1 cellular context compared by ENCODE assay signal in the genomic region with DNA sequence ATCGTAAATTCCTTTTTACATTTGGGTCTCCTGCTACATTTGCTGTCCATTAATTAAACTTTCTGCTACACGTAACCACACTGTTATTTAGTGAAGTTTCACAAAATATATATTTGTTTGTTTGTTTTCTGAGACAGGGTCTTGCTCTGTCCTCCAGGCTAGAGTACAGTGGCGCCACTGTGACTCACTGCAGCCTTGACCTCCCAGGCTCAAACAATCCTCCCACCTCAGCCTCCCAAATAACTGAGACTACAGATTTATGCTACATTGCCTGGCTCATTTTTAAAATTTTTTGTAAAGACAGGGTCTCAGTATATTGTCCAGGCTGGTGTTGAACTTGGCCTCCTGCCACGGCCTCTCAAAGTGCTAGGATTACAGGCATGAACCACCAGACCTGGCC.
TF ChIP-seq lines count a peak whose summit lies in the region.

No MANE protein-coding gene starts in this region.

TF ChIP-seq in HepG2, 621 proteins besides CTCF, POLR2A, EP300 and RAD21:
- TF ChIP-seq, protein P1, sequence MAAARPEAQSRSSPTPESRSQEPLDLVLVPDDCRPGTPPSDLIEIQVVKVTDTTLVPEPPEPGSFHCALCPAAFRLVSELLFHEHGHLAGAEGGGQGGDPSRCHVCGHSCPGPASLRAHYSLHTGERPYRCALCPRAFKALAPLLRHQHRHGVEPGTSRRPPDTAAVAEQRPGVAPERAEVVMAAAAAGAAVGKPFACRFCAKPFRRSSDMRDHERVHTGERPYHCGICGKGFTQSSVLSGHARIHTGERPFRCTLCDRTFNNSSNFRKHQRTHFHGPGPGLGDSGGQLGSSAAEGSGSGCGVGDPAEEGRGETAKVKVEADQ (CRISPR knock-in tag; IDR thresholded peaks at IDR 0.05; ENCODE audit: borderline replicate concordance) = no peak
- TF ChIP-seq, protein P2, sequence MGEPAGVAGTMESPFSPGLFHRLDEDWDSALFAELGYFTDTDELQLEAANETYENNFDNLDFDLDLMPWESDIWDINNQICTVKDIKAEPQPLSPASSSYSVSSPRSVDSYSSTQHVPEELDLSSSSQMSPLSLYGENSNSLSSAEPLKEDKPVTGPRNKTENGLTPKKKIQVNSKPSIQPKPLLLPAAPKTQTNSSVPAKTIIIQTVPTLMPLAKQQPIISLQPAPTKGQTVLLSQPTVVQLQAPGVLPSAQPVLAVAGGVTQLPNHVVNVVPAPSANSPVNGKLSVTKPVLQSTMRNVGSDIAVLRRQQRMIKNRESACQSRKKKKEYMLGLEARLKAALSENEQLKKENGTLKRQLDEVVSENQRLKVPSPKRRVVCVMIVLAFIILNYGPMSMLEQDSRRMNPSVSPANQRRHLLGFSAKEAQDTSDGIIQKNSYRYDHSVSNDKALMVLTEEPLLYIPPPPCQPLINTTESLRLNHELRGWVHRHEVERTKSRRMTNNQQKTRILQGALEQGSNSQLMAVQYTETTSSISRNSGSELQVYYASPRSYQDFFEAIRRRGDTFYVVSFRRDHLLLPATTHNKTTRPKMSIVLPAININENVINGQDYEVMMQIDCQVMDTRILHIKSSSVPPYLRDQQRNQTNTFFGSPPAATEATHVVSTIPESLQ (CRISPR knock-in tag; conservative IDR thresholded peaks at IDR 0.05) = no peak
- no peak for TF ChIP-seq ZSCAN29 (CRISPR knock-in tag; conservative IDR thresholded peaks at IDR 0.05)
- TF ChIP-seq, protein P3, sequence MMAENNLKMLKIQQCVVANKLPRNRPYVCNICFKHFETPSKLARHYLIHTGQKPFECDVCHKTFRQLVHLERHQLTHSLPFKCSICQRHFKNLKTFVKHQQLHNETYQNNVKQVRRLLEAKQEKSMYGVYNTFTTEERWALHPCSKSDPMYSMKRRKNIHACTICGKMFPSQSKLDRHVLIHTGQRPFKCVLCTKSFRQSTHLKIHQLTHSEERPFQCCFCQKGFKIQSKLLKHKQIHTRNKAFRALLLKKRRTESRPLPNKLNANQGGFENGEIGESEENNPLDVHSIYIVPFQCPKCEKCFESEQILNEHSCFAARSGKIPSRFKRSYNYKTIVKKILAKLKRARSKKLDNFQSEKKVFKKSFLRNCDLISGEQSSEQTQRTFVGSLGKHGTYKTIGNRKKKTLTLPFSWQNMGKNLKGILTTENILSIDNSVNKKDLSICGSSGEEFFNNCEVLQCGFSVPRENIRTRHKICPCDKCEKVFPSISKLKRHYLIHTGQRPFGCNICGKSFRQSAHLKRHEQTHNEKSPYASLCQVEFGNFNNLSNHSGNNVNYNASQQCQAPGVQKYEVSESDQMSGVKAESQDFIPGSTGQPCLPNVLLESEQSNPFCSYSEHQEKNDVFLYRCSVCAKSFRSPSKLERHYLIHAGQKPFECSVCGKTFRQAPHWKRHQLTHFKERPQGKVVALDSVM (CRISPR knock-in tag; IDR thresholded peaks at IDR 0.05) = peak; percentile 84
- no peak for TF ChIP-seq ZNF569 (CRISPR knock-in tag; IDR thresholded peaks at IDR 0.05; ENCODE audit: borderline replicate concordance)
- no peak for TF ChIP-seq ZBTB42 (CRISPR knock-in tag; IDR thresholded peaks at IDR 0.05)
- peak; percentile 23; the same call in 1 of the 2 replicates for TF ChIP-seq FOSL2 (CRISPR knock-in tag; IDR thresholded peaks at IDR 0.05)
- TF ChIP-seq AHR (CRISPR knock-in tag; IDR thresholded peaks at IDR 0.05) = no peak
- TF ChIP-seq ZBTB7A (CRISPR knock-in tag; IDR thresholded peaks at IDR 0.05) = no peak
- TF ChIP-seq SRSF4 (IDR thresholded peaks at IDR 0.05; ENCODE audit: low read depth, low read length, poor library complexity, severe bottlenecking) = no peak
- no peak for TF ChIP-seq JUND (CRISPR knock-in tag; IDR thresholded peaks at IDR 0.05)
- TF ChIP-seq JARID2 (CRISPR knock-in tag; IDR thresholded peaks at IDR 0.05; ENCODE audit: insufficient replicate concordance) = no peak
- TF ChIP-seq, protein P4, sequence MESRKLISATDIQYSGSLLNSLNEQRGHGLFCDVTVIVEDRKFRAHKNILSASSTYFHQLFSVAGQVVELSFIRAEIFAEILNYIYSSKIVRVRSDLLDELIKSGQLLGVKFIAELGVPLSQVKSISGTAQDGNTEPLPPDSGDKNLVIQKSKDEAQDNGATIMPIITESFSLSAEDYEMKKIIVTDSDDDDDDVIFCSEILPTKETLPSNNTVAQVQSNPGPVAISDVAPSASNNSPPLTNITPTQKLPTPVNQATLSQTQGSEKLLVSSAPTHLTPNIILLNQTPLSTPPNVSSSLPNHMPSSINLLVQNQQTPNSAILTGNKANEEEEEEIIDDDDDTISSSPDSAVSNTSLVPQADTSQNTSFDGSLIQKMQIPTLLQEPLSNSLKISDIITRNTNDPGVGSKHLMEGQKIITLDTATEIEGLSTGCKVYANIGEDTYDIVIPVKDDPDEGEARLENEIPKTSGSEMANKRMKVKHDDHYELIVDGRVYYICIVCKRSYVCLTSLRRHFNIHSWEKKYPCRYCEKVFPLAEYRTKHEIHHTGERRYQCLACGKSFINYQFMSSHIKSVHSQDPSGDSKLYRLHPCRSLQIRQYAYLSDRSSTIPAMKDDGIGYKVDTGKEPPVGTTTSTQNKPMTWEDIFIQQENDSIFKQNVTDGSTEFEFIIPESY (CRISPR knock-in tag; IDR thresholded peaks at IDR 0.05) = peak; percentile 62; the same call in 1 of the 2 replicates
- TF ChIP-seq ZNF724P (CRISPR knock-in tag; IDR thresholded peaks at IDR 0.05; ENCODE audit: borderline replicate concordance) = no peak
- no peak for TF ChIP-seq ZSCAN12 (CRISPR knock-in tag; IDR thresholded peaks at IDR 0.05)
